Comparison of ENCODE assay signal across 8 cellular contexts in the genomic region with DNA sequence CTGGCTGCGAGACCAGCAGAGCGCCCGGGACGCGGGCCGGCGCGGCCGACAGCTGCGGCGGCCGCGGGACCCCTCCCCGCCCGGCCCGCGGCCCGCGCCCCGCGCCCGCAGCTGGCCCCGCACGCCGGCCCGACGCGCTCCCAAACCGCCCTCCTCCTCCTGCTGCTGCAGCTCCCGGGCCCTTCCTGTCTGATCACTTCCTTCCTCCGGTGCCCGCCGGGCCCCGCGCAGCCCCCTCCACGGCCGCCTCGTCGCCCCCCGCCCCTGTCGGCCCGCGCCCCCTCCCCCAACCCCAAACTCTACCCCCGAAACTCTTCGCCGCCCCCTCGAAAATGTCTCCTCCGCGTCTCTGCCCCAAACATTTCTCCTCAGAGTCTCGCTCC. TPM values are rescaled to one million over a fixed set of nuclear protein-coding genes. Genes with fewer than 3 reads are reported as not detected.
DNase-seq lines count a peak whose midpoint lies in the region; ATAC-seq and TF ChIP-seq lines count a peak whose summit lies in the region.

No MANE protein-coding gene starts in this region.

- peak in 4 of 5 donors; percentile 15 to 62 (median 26) for DNase-seq in CD8-positive, alpha-beta memory T cell
- no peak for DNase-seq in WTC11 (ENCODE audit: low spot score)
- no peak for DNase-seq in epithelial cell of prostate (ENCODE audit: low read depth, low spot score)
- DNase-seq in NAMALWA (ENCODE audit: low spot score): no peak

- POLR2A ChIA-PET in CD8-positive, alpha-beta memory T cell (lab: Charles Lee): interaction anchor here (0.6 to 1.7 kb wide), 7 partner anchors 8 to 69 kb away, joined by 3 to 5 read pairs (median 4); no protein-coding TSS in a partner anchor
- POLR2A ChIA-PET in WTC11 (lab: Charles Lee): interaction anchor here (1.0 to 1.6 kb wide), 5 partner anchors 14 to 149 kb away, joined by 3 to 5 read pairs (median 4); partner anchors contain the start of gene KDM1A

- H3K4me3 Mint-ChIP-seq in CD8-positive, alpha-beta memory T cell: peak overlapping the region; percentile 93 to 98 (median 96)
- peak overlapping the region; percentile 98 for H3K4me3 Mint-ChIP-seq in WTC11
- peak overlapping the region; percentile 100 for H3K4me3 Mint-ChIP-seq in nephron

- H3K36me3 ChIP-seq in CD8-positive, alpha-beta memory T cell (ENCODE audit: insufficient read depth, low read length): no peaks in the 10 kb centered on the region

- CTCF ChIA-PET in CD8-positive, alpha-beta memory T cell (lab: Charles Lee): interaction anchor here (1.1 to 12.3 kb wide), 3 partner anchors 9 to 49 kb away, joined by 4 to 65 read pairs (median 5); no protein-coding TSS in a partner anchor
- CTCF ChIA-PET in WTC11 (lab: Charles Lee): interaction anchor here (1.2 to 4.3 kb wide), 5 partner anchors 16 to 176 kb away, joined by 3 to 29 read pairs (median 6); partner anchors contain the start of gene HNRNPR

- H3K4me3 ChIP-seq in CD8-positive, alpha-beta memory T cell (ENCODE audit: low read length): peak overlapping the region; percentile 85

- no peaks in the 10 kb centered on the region for H3K27me3 Mint-ChIP-seq in CD8-positive, alpha-beta memory T cell
- H3K27me3 Mint-ChIP-seq in WTC11 (ENCODE audit: low read depth): no peaks in the 10 kb centered on the region
- H3K27me3 Mint-ChIP-seq in nephron (ENCODE audit: low read depth): no peaks in the 10 kb centered on the region

- peaks cover 17% of the 10 kb centered on the region for H3K4me1 ChIP-seq in CD8-positive, alpha-beta memory T cell (ENCODE audit: insufficient read depth, low read length)

- H3K27me3 ChIP-seq in CD8-positive, alpha-beta memory T cell (ENCODE audit: insufficient read depth, low read length, poor library complexity, severe bottlenecking): no peaks in the 10 kb centered on the region

- TF ChIP-seq CTCF in WTC11 (IDR thresholded peaks at IDR 0.05) (no peak), nephron (IDR thresholded peaks at IDR 0.05; ENCODE audit: unreplicated experiment in 3 of 3) (no peak)

- H3K4me1 Mint-ChIP-seq in CD8-positive, alpha-beta memory T cell: peaks cover 37 to 42% (median 39%) of the 10 kb centered on the region in 3 donors
- H3K4me1 Mint-ChIP-seq in WTC11: peaks cover 44% of the 10 kb centered on the region
- peaks cover 32% of the 10 kb centered on the region for H3K4me1 Mint-ChIP-seq in nephron

- H3K27ac Mint-ChIP-seq in CD8-positive, alpha-beta memory T cell: peak overlapping the region; percentile 81 to 99 (median 94)
- H3K27ac Mint-ChIP-seq in WTC11 (peak overlapping the region; percentile 99), nephron (peak overlapping the region; percentile 84 to 100 (median 99))

- no peaks in the 10 kb centered on the region for H3K9me3 ChIP-seq in CD8-positive, alpha-beta memory T cell (ENCODE audit: low read length)

- peaks cover 0 to 4% (median 0%) of the 10 kb centered on the region in 3 donors for H3K36me3 Mint-ChIP-seq in CD8-positive, alpha-beta memory T cell
- H3K36me3 Mint-ChIP-seq in WTC11 (no peaks in the 10 kb centered on the region), nephron (ENCODE audit: low read depth) (no peaks in the 10 kb centered on the region)

- ATAC-seq in HG02938 (IDR thresholded peaks at IDR 0.05; ENCODE audit: unreplicated experiment): peak; percentile 11
- ATAC-seq in WTC11: no peak
- no peak for ATAC-seq in GM19397 (IDR thresholded peaks at IDR 0.05; ENCODE audit: unreplicated experiment)
- no peak for ATAC-seq in GM18502 (IDR thresholded peaks at IDR 0.05; ENCODE audit: poor library complexity, unreplicated experiment)

- no peaks in the 10 kb centered on the region for H3K9me3 Mint-ChIP-seq in CD8-positive, alpha-beta memory T cell
- no peaks in the 10 kb centered on the region for H3K9me3 Mint-ChIP-seq in WTC11
- no peaks in the 10 kb centered on the region for H3K9me3 Mint-ChIP-seq in nephron

- peak overlapping the region; percentile 79 for H3K27ac ChIP-seq in CD8-positive, alpha-beta memory T cell (ENCODE audit: low read depth, low read length)
- peak overlapping the region; percentile 80 for H3K27ac ChIP-seq in epithelial cell of prostate

TF ChIP-seq in WTC11, 78 proteins besides CTCF, POLR2A, EP300 and RAD21 (continues in another document):
- TF ChIP-seq NR3C1 (CRISPR knock-in tag; conservative IDR thresholded peaks at IDR 0.05; ENCODE audit: low read depth) (no peak), KAT7 (CRISPR knock-in tag; IDR thresholded peaks at IDR 0.05; ENCODE audit: borderline replicate concordance) (no peak; the same call in 1 of the 2 replicates), HMGXB4 (CRISPR knock-in tag; IDR thresholded peaks at IDR 0.05) (no peak), ZNF425 (CRISPR knock-in tag; conservative IDR thresholded peaks at IDR 0.05) (no peak)
- TF ChIP-seq, protein P1, sequence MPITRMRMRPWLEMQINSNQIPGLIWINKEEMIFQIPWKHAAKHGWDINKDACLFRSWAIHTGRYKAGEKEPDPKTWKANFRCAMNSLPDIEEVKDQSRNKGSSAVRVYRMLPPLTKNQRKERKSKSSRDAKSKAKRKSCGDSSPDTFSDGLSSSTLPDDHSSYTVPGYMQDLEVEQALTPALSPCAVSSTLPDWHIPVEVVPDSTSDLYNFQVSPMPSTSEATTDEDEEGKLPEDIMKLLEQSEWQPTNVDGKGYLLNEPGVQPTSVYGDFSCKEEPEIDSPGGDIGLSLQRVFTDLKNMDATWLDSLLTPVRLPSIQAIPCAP (CRISPR knock-in tag; IDR thresholded peaks at IDR 0.05): no peak
- TF ChIP-seq, protein P2, sequence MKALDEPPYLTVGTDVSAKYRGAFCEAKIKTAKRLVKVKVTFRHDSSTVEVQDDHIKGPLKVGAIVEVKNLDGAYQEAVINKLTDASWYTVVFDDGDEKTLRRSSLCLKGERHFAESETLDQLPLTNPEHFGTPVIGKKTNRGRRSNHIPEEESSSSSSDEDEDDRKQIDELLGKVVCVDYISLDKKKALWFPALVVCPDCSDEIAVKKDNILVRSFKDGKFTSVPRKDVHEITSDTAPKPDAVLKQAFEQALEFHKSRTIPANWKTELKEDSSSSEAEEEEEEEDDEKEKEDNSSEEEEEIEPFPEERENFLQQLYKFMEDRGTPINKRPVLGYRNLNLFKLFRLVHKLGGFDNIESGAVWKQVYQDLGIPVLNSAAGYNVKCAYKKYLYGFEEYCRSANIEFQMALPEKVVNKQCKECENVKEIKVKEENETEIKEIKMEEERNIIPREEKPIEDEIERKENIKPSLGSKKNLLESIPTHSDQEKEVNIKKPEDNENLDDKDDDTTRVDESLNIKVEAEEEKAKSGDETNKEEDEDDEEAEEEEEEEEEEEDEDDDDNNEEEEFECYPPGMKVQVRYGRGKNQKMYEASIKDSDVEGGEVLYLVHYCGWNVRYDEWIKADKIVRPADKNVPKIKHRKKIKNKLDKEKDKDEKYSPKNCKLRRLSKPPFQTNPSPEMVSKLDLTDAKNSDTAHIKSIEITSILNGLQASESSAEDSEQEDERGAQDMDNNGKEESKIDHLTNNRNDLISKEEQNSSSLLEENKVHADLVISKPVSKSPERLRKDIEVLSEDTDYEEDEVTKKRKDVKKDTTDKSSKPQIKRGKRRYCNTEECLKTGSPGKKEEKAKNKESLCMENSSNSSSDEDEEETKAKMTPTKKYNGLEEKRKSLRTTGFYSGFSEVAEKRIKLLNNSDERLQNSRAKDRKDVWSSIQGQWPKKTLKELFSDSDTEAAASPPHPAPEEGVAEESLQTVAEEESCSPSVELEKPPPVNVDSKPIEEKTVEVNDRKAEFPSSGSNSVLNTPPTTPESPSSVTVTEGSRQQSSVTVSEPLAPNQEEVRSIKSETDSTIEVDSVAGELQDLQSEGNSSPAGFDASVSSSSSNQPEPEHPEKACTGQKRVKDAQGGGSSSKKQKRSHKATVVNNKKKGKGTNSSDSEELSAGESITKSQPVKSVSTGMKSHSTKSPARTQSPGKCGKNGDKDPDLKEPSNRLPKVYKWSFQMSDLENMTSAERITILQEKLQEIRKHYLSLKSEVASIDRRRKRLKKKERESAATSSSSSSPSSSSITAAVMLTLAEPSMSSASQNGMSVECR (CRISPR knock-in tag; IDR thresholded peaks at IDR 0.05; ENCODE audit: borderline replicate concordance): no peak

RNA-seq across cellular contexts. Expression of gene LUZP1, which starts 0.6 kb away (rescaled TPM):
- 10 to 100 TPM; 19.5 to 19.6 TPM for total RNA-seq in CD8-positive, alpha-beta memory T cell
- polyA plus RNA-seq in CD8-positive, alpha-beta memory T cell: 32.8 TPM
- total RNA-seq in WTC11 (2021): 42.0 to 43.4 TPM (median 42.7 TPM) in 3 replicates

RNA-seq across cellular contexts. Expression of gene HTR1D, which starts 49.2 kb away (rescaled TPM):
- not detected for total RNA-seq in CD8-positive, alpha-beta memory T cell
- not detected for polyA plus RNA-seq in CD8-positive, alpha-beta memory T cell
- 5.4 to 7.9 TPM (median 7.9 TPM) in 3 replicates for total RNA-seq in WTC11 (2021)

Comparison
In these comparisons a context has a peak if more than half of its experiments do, and no peak if none do; other contexts are left out.
1. DNase-seq: peak in CD8-positive, alpha-beta memory T cell (4 of 5); none in WTC11 (single experiment), epithelial cell of prostate (single experiment) and NAMALWA (single experiment).
2. Peak in every context shown above with its lines, with median percentiles within 50 percentile points of each other: H3K27ac Mint-ChIP-seq and H3K4me3 Mint-ChIP-seq.